Comparison of ENCODE assay signal across 26 cellular contexts in genomic region chr1:196181594-196181878, GRCh38.
DNase-seq lines count a peak whose midpoint lies in the region; ATAC-seq, FAIRE-seq and TF ChIP-seq lines count a peak whose summit lies in the region.
"Had no signal": no experiment of that assay in that cellular context is flagged by ENCODE, and none has a peak within 500 bp of the region (broad histone marks: within the 10 kb centered on the region; RNA-seq: fewer than 3 reads in every experiment).

No MANE protein-coding gene starts in this region.

- H4K8ac ChIP-seq in IMR-90 (ENCODE audit: low read depth in 2 of 2, low read length in 2 of 2) = peak overlapping the region; percentile 7 to 19; a peak in 1 of 4 replicates

- peaks cover 10% of the 10 kb centered on the region for H3K9me1 ChIP-seq in IMR-90 (ENCODE audit: insufficient read depth, low read length)
- H3K9me1 ChIP-seq in K562 (ENCODE audit: control insufficient read depth, insufficient read depth, low read length) = no peaks in the 10 kb centered on the region

- CTCF ChIA-PET in IMR-90 (lab: Yijun Ruan, JAX) = interaction anchor here (1.5 kb wide), 1 partner anchor 14 kb away, joined by 3 read pairs; no protein-coding TSS in a partner anchor
- CTCF ChIA-PET in K562 (lab: Yijun Ruan, JAX; ENCODE audit: low intra/inter-chr PET ratio) = no interaction called here

- H3K27me3 ChIP-seq in IMR-90 (ENCODE audit: control insufficient read depth, insufficient read depth, low read length) = no peaks in the 10 kb centered on the region
- no peaks in the 10 kb centered on the region for H3K27me3 ChIP-seq in K562 (ENCODE audit: control insufficient read depth in 2 of 2, insufficient read depth in 2 of 2, low read length in 2 of 2)
- no peaks in the 10 kb centered on the region for H3K27me3 ChIP-seq in fibroblast of lung (ENCODE audit: control insufficient read depth, insufficient read depth, low read length)
- H3K27me3 ChIP-seq in skeletal muscle satellite cell (ENCODE audit: control insufficient read depth, insufficient read depth, low read length) = no peaks in the 10 kb centered on the region
- H3K27me3 ChIP-seq: adrenal gland, cardiac muscle cell, tibial artery had no signal

- in situ Hi-C loops in IMR-90 (cut with MboI; ENCODE audit: low sequenced_read_pairs) (no loop called here), K562 (cut with MboI) (no loop called here)

- TF ChIP-seq EP300 in K562 (IDR thresholded peaks at IDR 0.05; ENCODE audit: low read length) = no peak

- peak overlapping the region; percentile 58 for H2AK9ac ChIP-seq in IMR-90 (replicated peaks; ENCODE audit: low read depth, low read length, poor library complexity)

- no peak overlapping the region for H3K4me3 ChIP-seq in IMR-90 (ENCODE audit: insufficient read depth, low read depth, low read length)
- H3K4me3 ChIP-seq in K562 = no peak overlapping the region
- H3K4me3 ChIP-seq in fibroblast of lung (replicated peaks in 1 of 4; ENCODE audit: control extremely low read depth in 1 of 4, insufficient read depth in 1 of 4, low read depth in 3 of 4, low read length in 4 of 4) = no peak overlapping the region
- no peak overlapping the region for H3K4me3 ChIP-seq in skeletal muscle satellite cell (ENCODE audit: low read length)
- H3K4me3 ChIP-seq: adrenal gland, cardiac muscle cell, tibial artery had no signal

- peak overlapping the region; percentile 38; the same call in 2 of the 3 replicates for H2BK15ac ChIP-seq in IMR-90 (ENCODE audit: low read depth, low read length)

- peak overlapping the region; percentile 2 for H2AFZ ChIP-seq in IMR-90 (replicated peaks; ENCODE audit: low read length, poor library complexity)
- no peak overlapping the region; the same call in 1 of the 2 replicates for H2AFZ ChIP-seq in K562 (ENCODE audit: low read depth, low read length)
- H2AFZ ChIP-seq in fibroblast of lung (ENCODE audit: low read length) = no peak overlapping the region

- H3K27ac ChIP-seq in IMR-90 (ENCODE audit: insufficient read depth, low read length) (peak overlapping the region; percentile 35; the same call in 1 of the 2 replicates), K562 (ENCODE audit: extremely low read depth, low read depth, low read length) (peak overlapping the region; percentile 24; the same call in 1 of the 3 replicates), fibroblast of lung (ENCODE audit: insufficient read depth, low read length) (peak overlapping the region; percentile 40)
- H3K27ac ChIP-seq: adrenal gland, cardiac muscle cell, tibial artery had no signal

- peak overlapping the region; percentile 87 for H2BK20ac ChIP-seq in IMR-90 (ENCODE audit: low read depth, low read length)

- peak overlapping the region; percentile 54 for H2BK5ac ChIP-seq in IMR-90 (ENCODE audit: low read depth, low read length, poor library complexity, severe bottlenecking)

- DNase-seq in IMR-90 (no peak), K562 (ENCODE audit: extremely low read depth in 1 of 4, low spot score in 3 of 4) (no peak), fibroblast of lung (ENCODE audit: low read depth in 2 of 2) (no peak)
- DNase-seq in activated CD8-positive, alpha-beta memory T cell treated with anti-CD3 and anti-CD28 coated beads for 24 hours = no peak
- DNase-seq: activated CD4-positive, CD25-positive, alpha-beta regulatory T cell treated with anti-CD3 and anti-CD28 coated beads, Interleukin-2, amount 50 U/mL, for 72 hours; activated CD8-positive, alpha-beta T cell treated with anti-CD3 and anti-CD28 coated beads, Interleukin-2, amount 10 ng/mL, durations not matched to agents 7 days and 5 days; activated naive CD4-positive, alpha-beta T cell; activated T-cell treated with anti-CD3 and anti-CD28 coated beads, Interleukin-2, amount 50 U/mL, for 1 hour; DMS79 treated with DMSO at 0.1 percent for 48 hours; GOT3; hippocampal formation; left ventricle myocardium superior; NCI-H1417 treated with DMSO at 0.1 percent for 48 hours; NCI-H524; nucleus accumbens; SHP77; stimulated activated CD4-positive, alpha-beta T cell treated with anti-CD3 and anti-CD28 coated beads, Interleukin-4, amount 100 ng/mL, for 24 hours; stimulated activated naive CD8-positive, alpha-beta T cell treated with anti-CD3 and anti-CD28 coated beads, Interleukin-15, Interleukin-2, amounts not matched to agents 100 U/mL and 50 U/mL, for 24 hours; T-cell; tibial artery had no signal

- no peaks in the 10 kb centered on the region for H3K79me1 ChIP-seq in IMR-90 (ENCODE audit: low read depth in 1 of 2, low read length in 2 of 2)

- 0 out of 2 replicates have a peak overlapping the region, but pooled peaks have one; percentile 8 for H4K5ac ChIP-seq in IMR-90 (ENCODE audit: low read depth, low read length)

- intact Hi-C loops in IMR-90 (cut with micrococcal nuclease) (no loop called here), K562 (cut with micrococcal nuclease) (no loop called here)

- no TSS peak for BruUV-seq in IMR-90 (replicated peaks; lab: Mats Ljungman, UMichigan)
- no TSS peak for BruUV-seq in K562 (replicated peaks; lab: Mats Ljungman, UMichigan)

- H3K9me3 ChIP-seq in IMR-90 (ENCODE audit: control insufficient read depth, insufficient read depth, low read length) (no peaks in the 10 kb centered on the region), K562 (replicated peaks; ENCODE audit: control insufficient read depth, insufficient read depth, low read depth, low read length) (no peaks in the 10 kb centered on the region; the same call in 1 of the 2 replicates), fibroblast of lung (ENCODE audit: control insufficient read depth, insufficient read depth, low read depth, low read length) (no peaks in the 10 kb centered on the region), skeletal muscle satellite cell (replicated peaks; ENCODE audit: low read length) (no peaks in the 10 kb centered on the region)
- H3K9me3 ChIP-seq: adrenal gland, tibial artery had no signal

- TF ChIP-seq POLR2A in IMR-90 (IDR thresholded peaks at IDR 0.05; ENCODE audit: low read depth, low read length) (no peak), K562 (conservative IDR thresholded peaks at IDR 0.05) (no peak)

- H3K36me3 ChIP-seq in IMR-90 (ENCODE audit: control insufficient read depth, insufficient read depth, low read length) (no peaks in the 10 kb centered on the region), K562 (ENCODE audit: control insufficient read depth, insufficient read depth, low read length) (no peaks in the 10 kb centered on the region), fibroblast of lung (ENCODE audit: control insufficient read depth, insufficient read depth, low read length) (no peaks in the 10 kb centered on the region), skeletal muscle satellite cell (ENCODE audit: insufficient read depth, low read length) (no peaks in the 10 kb centered on the region)
- H3K36me3 ChIP-seq: adrenal gland, cardiac muscle cell, tibial artery had no signal

- H3K4ac ChIP-seq in IMR-90 (ENCODE audit: low read depth, low read length) = peak overlapping the region; percentile 56

- dilution Hi-C loops in IMR-90 (cut with HindIII; ENCODE audit: low sequenced_read_pairs, unreplicated experiment) = no loop called here

- H3K14ac ChIP-seq in IMR-90 (replicated peaks; ENCODE audit: low read depth, low read length) = peak overlapping the region; percentile 22

- H3K56ac ChIP-seq in IMR-90 (ENCODE audit: extremely low read depth, insufficient read depth, low read length) = no peak overlapping the region

- no peak overlapping the region for H3K23ac ChIP-seq in IMR-90 (ENCODE audit: low read depth, low read length)

- peaks cover 11% of the 10 kb centered on the region for H3K4me1 ChIP-seq in IMR-90 (ENCODE audit: control insufficient read depth, insufficient read depth, low read length)
- H3K4me1 ChIP-seq in K562 (replicated peaks in 1 of 2; ENCODE audit: control insufficient read depth in 2 of 2, insufficient read depth in 2 of 2, low read length in 2 of 2) = no peaks in the 10 kb centered on the region
- H3K4me1 ChIP-seq in fibroblast of lung (ENCODE audit: control insufficient read depth, extremely low read depth, insufficient read depth, low read length) = peaks cover 12% of the 10 kb centered on the region
- peaks cover 17% of the 10 kb centered on the region for H3K4me1 ChIP-seq in skeletal muscle satellite cell (ENCODE audit: control insufficient read depth, insufficient read depth, low read length)
- H3K4me1 ChIP-seq: adrenal gland, tibial artery had no signal

- peak overlapping the region; percentile 45 for H4K91ac ChIP-seq in IMR-90 (ENCODE audit: insufficient read depth, low read depth, low read length)

- H3K9ac ChIP-seq in IMR-90 (ENCODE audit: low read depth, low read length) (no peak overlapping the region), K562 (ENCODE audit: insufficient read depth in 1 of 2, low read depth in 2 of 2, low read length in 2 of 2) (no peak overlapping the region), fibroblast of lung (ENCODE audit: insufficient read depth, low read length) (no peak overlapping the region), skeletal muscle satellite cell (ENCODE audit: low read depth, low read length) (peak overlapping the region; percentile 4)

- H2BK120ac ChIP-seq in IMR-90 (ENCODE audit: low read depth, low read length) = peak overlapping the region; percentile 65

- H4K20me1 ChIP-seq in IMR-90 (ENCODE audit: insufficient read depth, low read length) (no peaks in the 10 kb centered on the region), K562 (replicated peaks; ENCODE audit: control insufficient read depth, insufficient read depth, low read length) (no peaks in the 10 kb centered on the region), fibroblast of lung (ENCODE audit: control insufficient read depth, extremely low read depth, insufficient read depth, low read length) (no peaks in the 10 kb centered on the region)

- POLR2A ChIA-PET in IMR-90 (lab: Charles Lee; ENCODE audit: unreplicated experiment) = no interaction called here
- POLR2A ChIA-PET in K562 (lab: Yijun Ruan, JAX) = no interaction called here

- no peak for TF ChIP-seq RAD21 in IMR-90 (IDR thresholded peaks at IDR 0.05; ENCODE audit: low read length)
- TF ChIP-seq RAD21 in K562 (CRISPR knock-in tag; conservative IDR thresholded peaks at IDR 0.05 in 1 of 2, IDR thresholded peaks at IDR 0.05 in 1 of 2) = no peak

- H3K18ac ChIP-seq in IMR-90 (ENCODE audit: low read depth, low read length) = peak overlapping the region; percentile 30

- ATAC-seq in IMR-90 (ENCODE audit: low read depth) (peak; percentile 46), K562 (no peak), GM18909 (IDR thresholded peaks at IDR 0.05; ENCODE audit: poor library complexity, unreplicated experiment) (no peak), GM18519 (IDR thresholded peaks at IDR 0.05; ENCODE audit: low FRiP score, unreplicated experiment) (no peak)
- ATAC-seq: activated CD8-positive, alpha-beta T cell treated with anti-CD3 and anti-CD28 coated beads, Interleukin-2, amount 10 ng/mL, durations not matched to agents 7 days and 5 days; left ventricle myocardium superior; stimulated activated naive CD8-positive, alpha-beta T cell treated with anti-CD3 and anti-CD28 coated beads, Interleukin-15, Interleukin-2, amounts not matched to agents 100 U/mL and 50 U/mL, for 24 hours; T-cell had no signal

- no peak for TF ChIP-seq CTCF in IMR-90 (conservative IDR thresholded peaks at IDR 0.05; ENCODE audit: low read depth, low read length)
- no peak for TF ChIP-seq CTCF in K562 (IDR thresholded peaks at IDR 0.05 in 2 of 3, conservative IDR thresholded peaks at IDR 0.05 in 1 of 3; ENCODE audit: insufficient read depth in 2 of 3, low read depth in 1 of 3, low read length in 3 of 3)
- no peak for TF ChIP-seq CTCF in fibroblast of lung (conservative IDR thresholded peaks at IDR 0.05 in 1 of 2, IDR thresholded peaks at IDR 0.05 in 1 of 2; ENCODE audit: low read depth in 1 of 2, low read length in 2 of 2)

- FAIRE-seq in K562 (lab: Jason Lieb, UNC) = no peak
- FAIRE-seq: GM12891 had no signal

- H3K79me2 ChIP-seq in K562 (ENCODE audit: control insufficient read depth, insufficient read depth, low read length) = no peaks in the 10 kb centered on the region
- no peaks in the 10 kb centered on the region for H3K79me2 ChIP-seq in fibroblast of lung (ENCODE audit: control insufficient read depth, insufficient read depth, low read length)

- peak overlapping the region; percentile 76; the same call in 1 of the 2 replicates for H2AK5ac ChIP-seq in IMR-90 (ENCODE audit: low read depth, low read length)

- H3K4me2 ChIP-seq in IMR-90 (ENCODE audit: low read depth, low read length) (no peak overlapping the region), K562 (ENCODE audit: insufficient read depth, low read length) (no peak overlapping the region), fibroblast of lung (ENCODE audit: extremely low read depth, insufficient read depth, low read length) (peak overlapping the region; percentile 28), skeletal muscle satellite cell (ENCODE audit: low read length) (peak overlapping the region; percentile 59)

Comparison
In these comparisons a context has a peak if more than half of its experiments do, and no peak if none do; other contexts are left out.
1. H3K4me2 ChIP-seq: peak in fibroblast of lung (single experiment) and skeletal muscle satellite cell (single experiment); none in IMR-90 (single experiment) and K562 (single experiment).
2. Peak in every context shown above with its lines, with median percentiles within 50 percentile points of each other: H3K27ac ChIP-seq.